In the genomic region with DNA sequence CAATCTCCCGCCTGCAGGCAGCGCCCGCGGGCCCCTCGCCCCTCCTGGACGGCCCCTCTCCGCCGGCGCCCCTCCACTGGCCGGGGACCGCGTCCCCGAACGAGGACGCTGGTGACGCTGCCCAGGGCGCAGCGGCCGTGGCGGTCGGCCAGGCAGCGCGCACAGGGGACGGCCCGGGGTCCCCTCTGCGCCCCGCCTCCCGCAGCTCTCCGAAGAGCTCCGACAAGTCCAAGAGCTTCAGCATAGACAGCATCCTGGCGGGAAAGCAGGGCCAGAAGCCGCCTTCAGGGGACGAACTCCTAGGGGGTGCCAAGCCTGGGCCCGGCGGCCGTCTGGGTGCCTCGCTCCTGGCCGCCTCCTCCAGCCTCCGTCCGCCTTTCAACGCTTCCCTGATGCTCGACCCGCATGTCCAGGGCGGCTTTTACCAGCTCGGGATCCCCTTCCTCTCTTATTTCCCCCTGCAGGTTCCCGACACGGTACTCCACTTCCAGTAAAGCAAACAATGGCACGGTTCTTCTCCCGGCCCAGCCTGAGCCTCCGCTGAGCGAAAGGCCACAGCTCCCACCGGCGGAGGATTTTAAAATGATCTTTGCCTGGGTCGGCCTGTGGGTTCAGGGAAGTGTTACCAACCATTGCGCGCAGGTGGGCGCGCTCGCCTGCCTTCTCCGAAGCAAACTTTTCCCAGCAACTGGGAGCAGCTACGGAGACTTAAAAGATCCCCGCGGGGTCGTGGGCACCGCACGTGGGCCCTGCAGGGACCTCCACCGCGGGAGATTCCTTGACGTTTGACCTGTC, we compare ENCODE assay signal across 1 cellular context.
TF ChIP-seq lines count a peak whose summit lies in the region.

No MANE protein-coding gene starts in this region.

TF ChIP-seq in H1, 55 proteins besides CTCF, POLR2A, EP300 and RAD21:
- TF ChIP-seq SIX5 (IDR thresholded peaks at IDR 0.05; ENCODE audit: low read depth, low read length) = no peak
- TF ChIP-seq ASH2L (IDR thresholded peaks at IDR 0.05; ENCODE audit: low read length) = no peak
- peak; percentile 55; the same call in 1 of the 2 replicates for TF ChIP-seq CBX8 (IDR thresholded peaks at IDR 0.05; ENCODE audit: borderline replicate concordance, low read depth, low read length)
- TF ChIP-seq KDM5A (IDR thresholded peaks at IDR 0.05; ENCODE audit: low read length) = no peak
- TF ChIP-seq RNF2 (IDR thresholded peaks at IDR 0.05; ENCODE audit: borderline replicate concordance, low read depth, low read length, missing control alignments, poor library complexity, severe bottlenecking) = peak; percentile 80
- TF ChIP-seq POU5F1 (IDR thresholded peaks at IDR 0.05; ENCODE audit: low read depth, low read length) = no peak
- no peak for TF ChIP-seq BRCA1 (IDR thresholded peaks at IDR 0.05; ENCODE audit: low read depth, low read length)
- peak; percentile 97 for TF ChIP-seq SUZ12 (IDR thresholded peaks at IDR 0.05; ENCODE audit: low read length)
- TF ChIP-seq BACH1 (IDR thresholded peaks at IDR 0.05; ENCODE audit: low read length) = no peak
- TF ChIP-seq KDM4A (IDR thresholded peaks at IDR 0.05; ENCODE audit: low read depth, low read length, severe bottlenecking) = no peak
- TF ChIP-seq GABPA (IDR thresholded peaks at IDR 0.05; ENCODE audit: borderline replicate concordance, insufficient read depth, low read length) = no peak
- no peak for TF ChIP-seq CHD1 (IDR thresholded peaks at IDR 0.05; ENCODE audit: low read depth, low read length)
- no peak for TF ChIP-seq SP4 (IDR thresholded peaks at IDR 0.05; ENCODE audit: low read length)
- TF ChIP-seq GTF2F1 (IDR thresholded peaks at IDR 0.05; ENCODE audit: borderline replicate concordance, low read depth, low read length) = no peak
- TF ChIP-seq, protein P1, sequence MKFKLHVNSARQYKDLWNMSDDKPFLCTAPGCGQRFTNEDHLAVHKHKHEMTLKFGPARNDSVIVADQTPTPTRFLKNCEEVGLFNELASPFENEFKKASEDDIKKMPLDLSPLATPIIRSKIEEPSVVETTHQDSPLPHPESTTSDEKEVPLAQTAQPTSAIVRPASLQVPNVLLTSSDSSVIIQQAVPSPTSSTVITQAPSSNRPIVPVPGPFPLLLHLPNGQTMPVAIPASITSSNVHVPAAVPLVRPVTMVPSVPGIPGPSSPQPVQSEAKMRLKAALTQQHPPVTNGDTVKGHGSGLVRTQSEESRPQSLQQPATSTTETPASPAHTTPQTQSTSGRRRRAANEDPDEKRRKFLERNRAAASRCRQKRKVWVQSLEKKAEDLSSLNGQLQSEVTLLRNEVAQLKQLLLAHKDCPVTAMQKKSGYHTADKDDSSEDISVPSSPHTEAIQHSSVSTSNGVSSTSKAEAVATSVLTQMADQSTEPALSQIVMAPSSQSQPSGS (IDR thresholded peaks at IDR 0.05; ENCODE audit: low read length) = no peak
- no peak for TF ChIP-seq TAF7 (optimal IDR thresholded peaks at IDR 0.05; ENCODE audit: borderline replicate concordance, low read depth, low read length)
- TF ChIP-seq YY1 (IDR thresholded peaks at IDR 0.05; ENCODE audit: low read depth, low read length) = no peak
- TF ChIP-seq, protein P2, sequence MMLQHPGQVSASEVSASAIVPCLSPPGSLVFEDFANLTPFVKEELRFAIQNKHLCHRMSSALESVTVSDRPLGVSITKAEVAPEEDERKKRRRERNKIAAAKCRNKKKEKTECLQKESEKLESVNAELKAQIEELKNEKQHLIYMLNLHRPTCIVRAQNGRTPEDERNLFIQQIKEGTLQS (IDR thresholded peaks at IDR 0.05; ENCODE audit: insufficient read depth, low read depth, low read length) = no peak
- no peak for TF ChIP-seq HDAC6 (IDR thresholded peaks at IDR 0.05; ENCODE audit: low read depth, low read length)
- TF ChIP-seq CEBPB (IDR thresholded peaks at IDR 0.05; ENCODE audit: low read depth, low read length) = no peak
- TF ChIP-seq JUND (IDR thresholded peaks at IDR 0.05; ENCODE audit: low read length) = no peak
- peak; percentile 93 for TF ChIP-seq EZH2 (IDR thresholded peaks at IDR 0.05; ENCODE audit: low read depth, low read length, severe bottlenecking)
- TF ChIP-seq KDM1A (IDR thresholded peaks at IDR 0.05; ENCODE audit: borderline replicate concordance, low read length) = no peak
